22 cellular contexts compared by ENCODE assay signal in the genomic region with DNA sequence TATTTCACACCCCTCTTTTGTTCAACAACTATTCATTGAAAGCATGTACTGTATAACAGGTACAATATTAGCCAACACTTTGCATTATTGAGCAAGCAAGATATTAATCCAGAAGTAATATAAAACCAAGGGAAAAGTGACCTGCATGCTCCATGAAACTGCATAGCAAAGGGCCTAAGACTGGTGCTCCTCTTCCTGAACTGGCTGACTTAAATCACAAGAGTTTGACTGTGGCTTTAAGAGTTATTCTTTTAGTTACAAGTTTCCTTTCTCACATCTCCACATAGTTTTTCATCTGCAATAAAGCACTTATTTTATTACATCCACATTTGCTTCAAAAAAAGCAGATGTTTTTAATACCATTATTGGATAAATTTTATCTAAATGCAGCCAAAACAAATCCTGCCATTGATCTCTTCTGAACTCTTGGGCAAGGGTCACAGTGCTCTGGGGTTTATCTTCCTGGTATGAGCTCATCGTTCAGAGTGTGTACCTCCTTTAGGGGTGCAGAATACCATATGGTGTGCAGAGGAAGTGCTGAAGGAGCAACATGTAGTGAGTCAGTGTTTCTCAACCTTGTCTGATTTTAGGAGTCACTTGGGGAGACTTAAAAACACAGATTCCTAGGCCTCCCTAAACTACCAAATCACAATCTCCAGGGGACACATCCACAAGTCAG.
DNase-seq lines count a peak whose midpoint lies in the region; ATAC-seq, FAIRE-seq and TF ChIP-seq lines count a peak whose summit lies in the region.
"Had no signal": no experiment of that assay in that cellular context is flagged by ENCODE, and none has a peak within 500 bp of the region (broad histone marks: within the 10 kb centered on the region; RNA-seq: fewer than 3 reads in every experiment).

No MANE protein-coding gene starts in this region.

- H3K27me3 ChIP-seq in GM12878 (replicated peaks in 1 of 2; ENCODE audit: control insufficient read depth in 2 of 2, insufficient read depth in 2 of 2, low read length in 1 of 2), result no peaks in the 10 kb centered on the region
- no peaks in the 10 kb centered on the region for H3K27me3 ChIP-seq in hepatocyte
- H3K27me3 ChIP-seq: dorsolateral prefrontal cortex, esophagus muscularis mucosa, thyroid gland had no signal

- no peak for TF ChIP-seq RAD21 in GM12878 (IDR thresholded peaks at IDR 0.05; ENCODE audit: insufficient read depth, low read depth, low read length)

- TF ChIP-seq POLR2A in GM12891 (IDR thresholded peaks at IDR 0.05; ENCODE audit: low read depth, low read length), result no peak
- no peak for TF ChIP-seq POLR2A in GM12878 (IDR thresholded peaks at IDR 0.05; ENCODE audit: low read depth, low read length)

- no peak for TF ChIP-seq CTCF in GM12878 (IDR thresholded peaks at IDR 0.05 in 2 of 3, conservative IDR thresholded peaks at IDR 0.05 in 1 of 3; ENCODE audit: control insufficient read depth in 2 of 3, extremely low read depth in 1 of 3, insufficient read depth in 1 of 3, low read depth in 3 of 3, low read length in 3 of 3)
- no peak for TF ChIP-seq CTCF in hepatocyte (IDR thresholded peaks at IDR 0.05; ENCODE audit: poor library complexity)

- CTCF ChIA-PET in GM12878 (lab: Yijun Ruan, JAX), result no interaction called here

- intact Hi-C loops in GM12878 (cut with micrococcal nuclease; ENCODE audit: unreplicated experiment), result no loop called here

- H3K9me3 ChIP-seq in GM12878 (replicated peaks; ENCODE audit: control insufficient read depth, insufficient read depth, low read length) (no peaks in the 10 kb centered on the region), hepatocyte (ENCODE audit: low read depth) (no peaks in the 10 kb centered on the region)
- H3K9me3 ChIP-seq: esophagus muscularis mucosa, thyroid gland had no signal

- peak; percentile 93 for ATAC-seq in GM12878
- ATAC-seq: activated CD4-positive, alpha-beta T cell treated with anti-CD3 and anti-CD28 coated beads for 36 hours; activated naive CD8-positive, alpha-beta T cell treated with anti-CD3 and anti-CD28 coated beads, Interleukin-2, amount 50 U/mL, for 24 hours; CD8-positive, alpha-beta T cell; left ventricle myocardium superior; stimulated activated naive B cell treated with anti-CD40 and anti-IgM and Interleukin-4, amounts not matched to agents 10 μg/mL and 1 μg/mL and 100 μg/mL, for 72 hours had no signal

- 0% methylated on average over 1 of the region's 1 CpG for WGBS in GM12878 (ENCODE audit: insufficient coverage, insufficient replicate concordance, low lambda C conversion rate, missing lambda C conversion rate)
- WGBS in hepatocyte (ENCODE audit: low lambda C conversion rate, missing lambda C conversion rate), result 0% methylated on average over 1 of the region's 1 CpG

- FAIRE-seq in GM12891 (lab: Jason Lieb, UNC) (no peak), GM12878 (lab: Jason Lieb, UNC) (no peak)
- FAIRE-seq: HTR-8/SVneo, TTC549 had no signal

- H3K9ac ChIP-seq in GM12878 (ENCODE audit: control insufficient read depth, insufficient read depth, low read length), result no peak overlapping the region

- no peak for TF ChIP-seq EP300 in GM12878 (IDR thresholded peaks at IDR 0.05; ENCODE audit: borderline replicate concordance in 1 of 2, control insufficient read depth in 1 of 2, low read depth in 2 of 2, low read length in 2 of 2)

- H3K79me2 ChIP-seq in GM12878 (ENCODE audit: control insufficient read depth, insufficient read depth, low read length) (no peaks in the 10 kb centered on the region), hepatocyte (no peaks in the 10 kb centered on the region)

- SMC1A ChIA-PET in GM12878 (lab: Charles Lee; ENCODE audit: uncharacterized antibody, unreplicated experiment), result interaction anchor here (0.8 to 1.8 kb wide), 8 partner anchors 11 to 110 kb away, joined by 3 to 6 read pairs (median 4); no protein-coding TSS in a partner anchor

- H3K4me2 ChIP-seq in GM12878 (ENCODE audit: control insufficient read depth, insufficient read depth) (no peak overlapping the region), hepatocyte (no peak overlapping the region)

- POLR2A ChIA-PET in GM12878 (lab: Charles Lee), result interaction anchor here (0.7 kb wide), 1 partner anchor 65 kb away, joined by 3 read pairs; no protein-coding TSS in a partner anchor

- H3K36me3 ChIP-seq in GM12878 (ENCODE audit: control insufficient read depth in 2 of 2, insufficient read depth in 2 of 2, low read length in 1 of 2) (no peaks in the 10 kb centered on the region), hepatocyte (replicated peaks; ENCODE audit: insufficient read depth, low read depth) (no peaks in the 10 kb centered on the region)
- H3K36me3 ChIP-seq: esophagus muscularis mucosa, thyroid gland had no signal

- BruUV-seq in GM12878 (replicated peaks; lab: Mats Ljungman, UMichigan), result no TSS peak

- H3K4me3 ChIP-seq in GM12878, result no peak overlapping the region
- no peak overlapping the region for H3K4me3 ChIP-seq in hepatocyte
- H3K4me3 ChIP-seq: dorsolateral prefrontal cortex, esophagus muscularis mucosa, thyroid gland had no signal

- H3K27ac ChIP-seq in GM12878 (ENCODE audit: control insufficient read depth, insufficient read depth), result no peak overlapping the region
- no peak overlapping the region for H3K27ac ChIP-seq in hepatocyte
- H3K27ac ChIP-seq: dorsolateral prefrontal cortex, esophagus muscularis mucosa, thyroid gland had no signal

- in situ Hi-C loops in GM12878 (cut with MboI), result no loop called here

- H2AFZ ChIP-seq in GM12878 (ENCODE audit: control insufficient read depth, low read depth, low read length) (no peak overlapping the region), hepatocyte (peak overlapping the region; percentile 7)

- RAD21 ChIA-PET in GM12878 (lab: Charles Lee; ENCODE audit: unreplicated experiment), result interaction anchor here (0.6 kb wide), 1 partner anchor 166 kb away, joined by 3 read pairs; no protein-coding TSS in a partner anchor

- H4K20me1 ChIP-seq in GM12878 (ENCODE audit: control insufficient read depth, insufficient read depth), result no peaks in the 10 kb centered on the region
- H4K20me1 ChIP-seq in hepatocyte (ENCODE audit: insufficient read depth, poor library complexity, severe bottlenecking), result no peaks in the 10 kb centered on the region

- H3K9me2 ChIP-seq in hepatocyte (replicated peaks; ENCODE audit: insufficient read depth), result no peaks in the 10 kb centered on the region

- H3K4me1 ChIP-seq in GM12878 (ENCODE audit: control insufficient read depth, insufficient read depth, low read length), result no peaks in the 10 kb centered on the region
- H3K4me1 ChIP-seq in hepatocyte (ENCODE audit: insufficient read depth), result no peaks in the 10 kb centered on the region
- H3K4me1 ChIP-seq: esophagus muscularis mucosa, thyroid gland had no signal

- DNase-seq in GM12891 (ENCODE audit: insufficient read length, low spot score) (no peak), LHCN-M2 (ENCODE audit: low read depth) (peak; percentile 35), GM12878 (ENCODE audit: low read depth, low spot score) (no peak), hepatocyte (ENCODE audit: low spot score) (no peak), GDM1 (lab: John Stamatoyannopoulos, UW) (no peak)
- no peak for DNase-seq in central memory CD4-positive, alpha-beta T cell
- DNase-seq in effector CD8-positive, alpha-beta T cell (lab: John Stamatoyannopoulos, UW), result no peak
- no peak for DNase-seq in activated effector memory CD4-positive, alpha-beta T cell treated with Interleukin-2 at 50 U/mL for 16 hours
- DNase-seq: activated CD4-positive, alpha-beta T cell treated with anti-CD3 and anti-CD28 coated beads for 36 hours; activated naive CD8-positive, alpha-beta T cell treated with anti-CD3 and anti-CD28 coated beads, Interleukin-2, amount 50 U/mL, for 24 hours; CD8-positive, alpha-beta T cell; dorsolateral prefrontal cortex; head of caudate nucleus; left ventricle myocardium superior; occipital lobe; RPMI8226; stimulated activated naive B cell treated with anti-CD40 and anti-IgM and Interleukin-4, amounts not matched to agents 10 μg/mL and 1 μg/mL and 100 μg/mL, for 72 hours; SW 1271; thyroid gland had no signal

TF ChIP-seq in GM12891, 5 proteins besides CTCF, POLR2A, EP300 and RAD21:
- TF ChIP-seq POU2F2 (IDR thresholded peaks at IDR 0.05; ENCODE audit: low read depth, low read length) (no peak), SPI1 (IDR thresholded peaks at IDR 0.05; ENCODE audit: low read depth, low read length) (peak; percentile 35; the same call in 1 of the 2 replicates), PAX5 (IDR thresholded peaks at IDR 0.05; ENCODE audit: insufficient read depth, low read length, severe bottlenecking) (no peak), TAF1 (IDR thresholded peaks at IDR 0.05; ENCODE audit: low read depth, low read length) (no peak), POLR2AphosphoS5 (IDR thresholded peaks at IDR 0.05; ENCODE audit: low read depth, low read length) (no peak)

TF ChIP-seq in GM12878, 131 proteins besides CTCF, POLR2A, EP300 and RAD21 (continues in another document):
- no peak for TF ChIP-seq MEF2A (IDR thresholded peaks at IDR 0.05; ENCODE audit: insufficient read depth, low read depth, low read length)
- TF ChIP-seq, protein P1, sequence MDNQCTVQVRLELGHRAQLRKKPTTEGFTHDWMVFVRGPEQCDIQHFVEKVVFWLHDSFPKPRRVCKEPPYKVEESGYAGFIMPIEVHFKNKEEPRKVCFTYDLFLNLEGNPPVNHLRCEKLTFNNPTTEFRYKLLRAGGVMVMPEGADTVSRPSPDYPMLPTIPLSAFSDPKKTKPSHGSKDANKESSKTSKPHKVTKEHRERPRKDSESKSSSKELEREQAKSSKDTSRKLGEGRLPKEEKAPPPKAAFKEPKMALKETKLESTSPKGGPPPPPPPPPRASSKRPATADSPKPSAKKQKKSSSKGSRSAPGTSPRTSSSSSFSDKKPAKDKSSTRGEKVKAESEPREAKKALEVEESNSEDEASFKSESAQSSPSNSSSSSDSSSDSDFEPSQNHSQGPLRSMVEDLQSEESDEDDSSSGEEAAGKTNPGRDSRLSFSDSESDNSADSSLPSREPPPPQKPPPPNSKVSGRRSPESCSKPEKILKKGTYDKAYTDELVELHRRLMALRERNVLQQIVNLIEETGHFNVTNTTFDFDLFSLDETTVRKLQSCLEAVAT (IDR thresholded peaks at IDR 0.05), result no peak
- TF ChIP-seq RCOR1 (conservative IDR thresholded peaks at IDR 0.05; ENCODE audit: low read depth, low read length), result no peak
